1 cellular context compared by ENCODE assay signal in the genomic region with DNA sequence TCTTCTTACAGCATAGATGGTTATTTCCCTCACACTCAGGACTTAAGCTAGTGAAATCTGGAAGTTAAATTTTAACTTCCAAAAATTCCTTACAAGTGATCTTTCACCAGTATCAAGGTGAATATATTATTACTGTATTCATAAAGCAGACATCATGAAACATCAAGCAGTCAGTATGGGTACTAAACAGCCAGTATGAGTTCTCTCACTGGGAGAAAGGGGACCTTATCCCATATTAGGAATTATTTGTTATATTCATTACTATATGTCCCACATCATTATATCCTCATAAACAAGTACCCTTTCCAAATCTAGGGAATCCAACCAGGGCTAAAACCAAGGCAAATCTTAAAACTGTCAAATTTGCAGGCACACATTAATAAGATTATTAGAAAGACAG.
TF ChIP-seq lines count a peak whose summit lies in the region.

No MANE protein-coding gene starts in this region.

TF ChIP-seq in GM12878, 131 proteins besides CTCF, POLR2A, EP300 and RAD21:
- TF ChIP-seq SIX5 (IDR thresholded peaks at IDR 0.05; ENCODE audit: low read depth, low read length, severe bottlenecking): no peak
- TF ChIP-seq TCF7 (IDR thresholded peaks at IDR 0.05; ENCODE audit: borderline replicate concordance): no peak
- peak; percentile 34 for TF ChIP-seq ZNF274 (IDR thresholded peaks at IDR 0.05; ENCODE audit: insufficient read depth, insufficient read length)
TF ChIP-seq in GM12878: peak in this region for 1.
